In genomic region chr5:112142769-112143270, GRCh38 we compare ENCODE assay signal across 11 cellular contexts.
DNase-seq lines count a peak whose midpoint lies in the region; ATAC-seq and TF ChIP-seq lines count a peak whose summit lies in the region.
"Had no signal": no experiment of that assay in that cellular context is flagged by ENCODE, and none has a peak within 500 bp of the region (broad histone marks: within the 10 kb centered on the region; RNA-seq: fewer than 3 reads in every experiment).

No MANE protein-coding gene starts in this region.

- no peak overlapping the region for H3K4me3 ChIP-seq in heart left ventricle
- H3K4me3 ChIP-seq in right atrium auricular region, result no peak overlapping the region
- H3K4me3 ChIP-seq: SK-N-MC had no signal

- H3K9me3 Mint-ChIP-seq in activated T-helper 2 cell treated with anti-CD3 and anti-CD28 coated beads, Interferon-gamma antibody, Interleukin-2, Interleukin-4, amounts not matched to agents 10 μg/mL and 5 μg/mL and 100 μg/mL, durations not matched to agents 14 hours and 24 hours and 36 hours, result no peaks in the 10 kb centered on the region

- no peak for TF ChIP-seq CTCF in heart left ventricle (IDR thresholded peaks at IDR 0.05)
- no peak for TF ChIP-seq CTCF in right atrium auricular region (IDR thresholded peaks at IDR 0.05)

- ATAC-seq in heart left ventricle (peak; percentile 72 to 85 (median 80)), GM18517 (IDR thresholded peaks at IDR 0.05; ENCODE audit: unreplicated experiment) (no peak)

- H3K27me3 Mint-ChIP-seq in activated T-helper 2 cell treated with anti-CD3 and anti-CD28 coated beads, Interferon-gamma antibody, Interleukin-2, Interleukin-4, amounts not matched to agents 10 μg/mL and 5 μg/mL and 100 μg/mL, durations not matched to agents 14 hours and 24 hours and 36 hours (ENCODE audit: low read depth), result peaks cover 19% of the 10 kb centered on the region

- 27 to 53% (median 41%) methylated on average over 3 of the region's 3 CpGs for WGBS in heart left ventricle, 4 donors

- no peaks in the 10 kb centered on the region for H3K36me3 ChIP-seq in heart left ventricle
- H3K36me3 ChIP-seq in right atrium auricular region, result no peaks in the 10 kb centered on the region
- H3K36me3 ChIP-seq: neutrophil had no signal

- H3K4me3 Mint-ChIP-seq in activated T-helper 2 cell treated with anti-CD3 and anti-CD28 coated beads, Interferon-gamma antibody, Interleukin-2, Interleukin-4, amounts not matched to agents 10 μg/mL and 5 μg/mL and 100 μg/mL, durations not matched to agents 14 hours and 24 hours and 36 hours (ENCODE audit: low read depth), result no peak overlapping the region

- H3K9me3 ChIP-seq in heart left ventricle (no peaks in the 10 kb centered on the region), right atrium auricular region (no peaks in the 10 kb centered on the region)
- H3K9me3 ChIP-seq: neutrophil had no signal

- no peaks in the 10 kb centered on the region for H3K27me3 ChIP-seq in heart left ventricle
- H3K27me3 ChIP-seq in right atrium auricular region, result no peaks in the 10 kb centered on the region
- H3K27me3 ChIP-seq: neutrophil had no signal

- H3K4me1 Mint-ChIP-seq in activated T-helper 2 cell treated with anti-CD3 and anti-CD28 coated beads, Interferon-gamma antibody, Interleukin-2, Interleukin-4, amounts not matched to agents 10 μg/mL and 5 μg/mL and 100 μg/mL, durations not matched to agents 14 hours and 24 hours and 36 hours (ENCODE audit: low read depth), result no peaks in the 10 kb centered on the region

- H3K4me1 ChIP-seq in heart left ventricle (peaks cover 0 to 36% (median 17%) of the 10 kb centered on the region in 12 donors), right atrium auricular region (peaks cover 0 to 15% of the 10 kb centered on the region in 2 donors)

- no peak overlapping the region for H3K27ac Mint-ChIP-seq in activated T-helper 2 cell treated with anti-CD3 and anti-CD28 coated beads, Interferon-gamma antibody, Interleukin-2, Interleukin-4, amounts not matched to agents 10 μg/mL and 5 μg/mL and 100 μg/mL, durations not matched to agents 14 hours and 24 hours and 36 hours

- intact Hi-C loops in heart left ventricle (cut with DNase I), result loop anchor here in 9 of 10 donors (5.0 to 10.0 kb wide), 12 partner anchors 128 to 988 kb away; partner anchors contain the start of gene NREP (in 4 of the 9)
- intact Hi-C loops in activated T-helper 2 cell treated with anti-CD3 and anti-CD28 coated beads, Interferon-gamma antibody, Interleukin-2, Interleukin-4, amounts not matched to agents 10 μg/mL and 5 μg/mL and 100 μg/mL, durations not matched to agents 14 hours and 24 hours and 36 hours (cut with micrococcal nuclease), result loop anchor here (10.0 kb wide), 1 partner anchor 458 kb away; no protein-coding TSS in a partner anchor

- no peaks in the 10 kb centered on the region for H3K36me3 Mint-ChIP-seq in activated T-helper 2 cell treated with anti-CD3 and anti-CD28 coated beads, Interferon-gamma antibody, Interleukin-2, Interleukin-4, amounts not matched to agents 10 μg/mL and 5 μg/mL and 100 μg/mL, durations not matched to agents 14 hours and 24 hours and 36 hours (ENCODE audit: low read depth)

- H3K27ac ChIP-seq in heart left ventricle (peak overlapping the region in 1 of 12 donors; percentile 15), right atrium auricular region (no peak overlapping the region), epithelial cell of prostate (peak overlapping the region; percentile 60)
- H3K27ac ChIP-seq: neutrophil, SK-N-MC had no signal

- TF ChIP-seq POLR2A in heart left ventricle (IDR thresholded peaks at IDR 0.05), result no peak

- peak in 4 of 5 donors; percentile 46 to 63 (median 56) for DNase-seq in heart left ventricle
- no peak for DNase-seq in right atrium auricular region (ENCODE audit: low spot score)
- peak; percentile 37 for DNase-seq in LHCN-M2 (ENCODE audit: low read depth)
- peak; percentile 82 for DNase-seq in epithelial cell of prostate (ENCODE audit: low read depth, low spot score)
- DNase-seq in activated T-helper 2 cell treated with anti-CD3 and anti-CD28 coated beads, Interferon-gamma antibody, Interleukin-2, Interleukin-4, amounts not matched to agents 10 μg/mL and 5 μg/mL and 100 μg/mL, durations not matched to agents 14 hours and 24 hours and 36 hours (ENCODE audit: low spot score), result no peak
- no peak for DNase-seq in Kasumi-1 (lab: John Stamatoyannopoulos, UW)
- no peak for DNase-seq in stimulated activated CD4-positive, alpha-beta T cell treated with anti-CD3 and anti-CD28 coated beads, Interleukin-15, amount 100 ng/mL, for 24 hours
- DNase-seq: activated effector memory CD4-positive, alpha-beta T cell treated with Interleukin-2 at 50 U/mL for 16 hours had no signal

Comparison
In these comparisons a context has a peak if more than half of its experiments do, and no peak if none do; other contexts are left out.
1. DNase-seq: peak in heart left ventricle (4 of 5), LHCN-M2 (single experiment) and epithelial cell of prostate (single experiment); none in right atrium auricular region (single experiment), activated T-helper 2 cell treated with anti-CD3 and anti-CD28 coated beads, Interferon-gamma antibody, Interleukin-2, Interleukin-4, amounts not matched to agents 10 μg/mL and 5 μg/mL and 100 μg/mL, durations not matched to agents 14 hours and 24 hours and 36 hours (single experiment), Kasumi-1 (0 of 2) and stimulated activated CD4-positive, alpha-beta T cell treated with anti-CD3 and anti-CD28 coated beads, Interleukin-15, amount 100 ng/mL, for 24 hours (single experiment).